In the genomic region with DNA sequence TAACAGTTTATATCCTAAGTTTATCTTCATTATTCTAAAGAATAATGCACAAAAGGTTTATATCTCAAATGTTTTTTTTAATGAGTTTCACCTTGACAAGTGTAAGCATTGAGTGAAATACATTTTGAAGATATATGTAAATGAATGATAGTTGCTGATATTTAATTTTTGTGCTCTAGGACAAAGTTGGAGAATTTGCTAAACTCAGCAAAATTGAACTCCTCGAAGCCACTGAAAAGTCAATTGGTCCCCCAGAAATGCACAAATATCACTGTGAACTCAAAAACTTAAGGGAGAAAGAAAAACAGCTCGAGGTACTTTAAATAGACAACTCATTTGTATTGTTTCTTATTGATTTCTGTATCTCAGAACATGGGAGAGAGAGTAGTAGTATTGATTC, we compare ENCODE assay signal across 24 cellular contexts. TPM values are rescaled to one million over a fixed set of nuclear protein-coding genes. Genes with fewer than 3 reads are reported as not detected.
A peak's percentile ranks its signal among the peaks of the same experiment; 100 is the strongest.
DNase-seq lines count a peak whose midpoint lies in the region; ATAC-seq, FAIRE-seq and TF ChIP-seq lines count a peak whose summit lies in the region.
"Had no signal": no experiment of that assay in that cellular context is flagged by ENCODE, and none has a peak within 500 bp of the region (broad histone marks: within the 10 kb centered on the region; RNA-seq: fewer than 3 reads in every experiment).

No MANE protein-coding gene starts in this region.

- H3K9me3 Mint-ChIP-seq in chondrocyte (ENCODE audit: low read depth) (no peaks in the 10 kb centered on the region), progenitor cell of endocrine pancreas (ENCODE audit: low read depth) (peaks cover 9% of the 10 kb centered on the region)
- H3K9me3 Mint-ChIP-seq: CD14-positive monocyte; CD4-positive, alpha-beta T cell; CD8-positive, alpha-beta memory T cell; H9 had no signal

- TF ChIP-seq EP300 in HepG2 (IDR thresholded peaks at IDR 0.05; ENCODE audit: low read depth in 2 of 2, low read length in 2 of 2) (no peak), HepG2 (CRISPR knock-in tag; IDR thresholded peaks at IDR 0.05; ENCODE audit: borderline replicate concordance) (no peak)

- H3K36me3 ChIP-seq in HepG2 (replicated peaks in 1 of 2; ENCODE audit: control insufficient read depth in 1 of 2, insufficient read depth in 2 of 2, low read length in 2 of 2): peaks cover 4 to 42% of the 10 kb centered on the region in 2 experiments
- peaks cover 0 to 38% (median 13%) of the 10 kb centered on the region in 4 donors for H3K36me3 ChIP-seq in right lobe of liver
- peaks cover 17% of the 10 kb centered on the region for H3K36me3 ChIP-seq in PC-3 (ENCODE audit: low read depth, low read length)

- H3K9me2 ChIP-seq in PC-3 (replicated peaks; ENCODE audit: low read length): no peaks in the 10 kb centered on the region

- no peak for FAIRE-seq in HepG2 (lab: Jason Lieb, UNC)
- FAIRE-seq: D721Med, GM12878, GM19239 had no signal

- H3K27me3 Mint-ChIP-seq in chondrocyte (ENCODE audit: low read depth): no peaks in the 10 kb centered on the region
- H3K27me3 Mint-ChIP-seq in progenitor cell of endocrine pancreas: no peaks in the 10 kb centered on the region
- H3K27me3 Mint-ChIP-seq: CD4-positive, alpha-beta T cell; CD8-positive, alpha-beta memory T cell had no signal

- CTCF ChIA-PET in HepG2 (lab: Yijun Ruan, JAX; ENCODE audit: low intra/inter-chr PET ratio, low total read pairs) (no interaction called here), PC-3 (lab: Charles Lee) (no interaction called here)

- no peak overlapping the region for H3K4me3 Mint-ChIP-seq in chondrocyte (ENCODE audit: unreplicated experiment)
- no peak overlapping the region for H3K4me3 Mint-ChIP-seq in progenitor cell of endocrine pancreas (ENCODE audit: low read depth)
- H3K4me3 Mint-ChIP-seq: CD14-positive monocyte; CD4-positive, alpha-beta T cell; CD8-positive, alpha-beta memory T cell; H9 had no signal

- no peak for DNase-seq in HepG2 (ENCODE audit: low spot score)
- no peak for DNase-seq in right lobe of liver
- no peak for DNase-seq in chondrocyte (ENCODE audit: low spot score)
- DNase-seq in progenitor cell of endocrine pancreas (ENCODE audit: low spot score, unreplicated experiment): no peak
- no peak for DNase-seq in PC-3
- DNase-seq: ACHN; AML-193; BE2C; CD4-positive, alpha-beta T cell; CD8-positive, alpha-beta memory T cell; DMS 273 treated with DMSO at 0.1 percent for 48 hours; DMS79; EL; GDM1; GM23248; H9 had no signal

- peak overlapping the region; percentile 18 for H3K27ac Mint-ChIP-seq in chondrocyte (ENCODE audit: unreplicated experiment)
- H3K27ac Mint-ChIP-seq in progenitor cell of endocrine pancreas: peak overlapping the region; percentile 2
- H3K27ac Mint-ChIP-seq: CD14-positive monocyte; CD4-positive, alpha-beta T cell; H9 had no signal

- TF ChIP-seq RAD21 in HepG2 (CRISPR knock-in tag; IDR thresholded peaks at IDR 0.05): no peak

- no peaks in the 10 kb centered on the region for H3K9me3 ChIP-seq in HepG2 (ENCODE audit: low read length)
- no peaks in the 10 kb centered on the region for H3K9me3 ChIP-seq in right lobe of liver
- H3K9me3 ChIP-seq in PC-3 (ENCODE audit: low read length): no peaks in the 10 kb centered on the region
- H3K9me3 ChIP-seq: BE2C; BLaER1 treated with 17β-estradiol and CSF1 and Interleukin-3, amounts not matched to agents 10 nM and 100 nM had no signal

- H3K27ac ChIP-seq in HepG2 (ENCODE audit: extremely low read length, insufficient read depth, low read length): no peak overlapping the region
- H3K27ac ChIP-seq in right lobe of liver: no peak overlapping the region
- H3K27ac ChIP-seq in PC-3 (ENCODE audit: low read length): no peak overlapping the region
- H3K27ac ChIP-seq: 22Rv1; BLaER1 treated with 17β-estradiol and CSF1 and Interleukin-3, amounts not matched to agents 10 nM and 100 nM; GM23248 had no signal

- TF ChIP-seq POLR2A in HepG2 (IDR thresholded peaks at IDR 0.05; ENCODE audit: insufficient read depth in 1 of 2, low read depth in 2 of 2, low read length in 2 of 2) (no peak), right lobe of liver (IDR thresholded peaks at IDR 0.05) (no peak)

- H3K36me3 Mint-ChIP-seq in chondrocyte (ENCODE audit: low read depth) (peaks cover 30% of the 10 kb centered on the region), progenitor cell of endocrine pancreas (ENCODE audit: insufficient read depth) (peaks cover 37% of the 10 kb centered on the region)

- in situ Hi-C loops in HepG2 (cut with HindIII; ENCODE audit: extremely low pct_ligation_motif_present, low pct_unique_long_range_greater_than_20kb): no loop called here

- H3K79me2 ChIP-seq in HepG2 (ENCODE audit: insufficient read depth, low read length) (peaks cover 14% of the 10 kb centered on the region), PC-3 (ENCODE audit: low read length) (peaks cover 23% of the 10 kb centered on the region)

- H3K27me3 ChIP-seq in HepG2 (ENCODE audit: control insufficient read depth in 1 of 2, insufficient read depth in 2 of 2, low read length in 2 of 2) (no peaks in the 10 kb centered on the region), right lobe of liver (no peaks in the 10 kb centered on the region), PC-3 (ENCODE audit: low read length) (no peaks in the 10 kb centered on the region)
- H3K27me3 ChIP-seq: BE2C; BLaER1 treated with 17β-estradiol and CSF1 and Interleukin-3, amounts not matched to agents 10 nM and 100 nM had no signal

- no peak overlapping the region for H3K9ac ChIP-seq in HepG2 (ENCODE audit: insufficient read depth, low read depth, low read length)
- no peak overlapping the region for H3K9ac ChIP-seq in PC-3 (ENCODE audit: low read length)
- H3K9ac ChIP-seq: BLaER1 treated with 17β-estradiol and CSF1 and Interleukin-3, amounts not matched to agents 10 nM and 100 nM; GM23248 had no signal

- TF ChIP-seq CTCF in HepG2 (CRISPR knock-in tag; IDR thresholded peaks at IDR 0.05) (no peak), right lobe of liver (IDR thresholded peaks at IDR 0.05) (no peak), chondrocyte (IDR thresholded peaks at IDR 0.05) (no peak), progenitor cell of endocrine pancreas (IDR thresholded peaks at IDR 0.05; ENCODE audit: unreplicated experiment) (no peak), PC-3 (conservative IDR thresholded peaks at IDR 0.05; ENCODE audit: low read depth, low read length) (no peak)

- WGBS in HepG2 (ENCODE audit: low lambda C conversion rate): 92% methylated on average over 2 of the region's 2 CpGs
- WGBS in right lobe of liver (ENCODE audit: insufficient coverage, low coverage, low lambda C conversion rate, missing lambda C conversion rate): 56% methylated on average over 2 of the region's 2 CpGs

- H2AFZ ChIP-seq in HepG2 (ENCODE audit: low read length) (no peak overlapping the region), PC-3 (ENCODE audit: low read length) (no peak overlapping the region)
- H2AFZ ChIP-seq: GM23248 had no signal

- BruUV-seq in HepG2 (replicated peaks; lab: Mats Ljungman, UMichigan): no TSS peak
- BruUV-seq in PC-3 (replicated peaks; lab: Mats Ljungman, UMichigan): no TSS peak

- no peak overlapping the region for H3K4me2 ChIP-seq in HepG2 (ENCODE audit: low read depth, low read length)
- no peak overlapping the region for H3K4me2 ChIP-seq in PC-3 (ENCODE audit: low read length)
- H3K4me2 ChIP-seq: BLaER1 treated with 17β-estradiol and CSF1 and Interleukin-3, amounts not matched to agents 10 nM and 100 nM had no signal

- POLR2A ChIA-PET in HepG2 (lab: Yijun Ruan, JAX): no interaction called here
- POLR2A ChIA-PET in PC-3 (lab: Charles Lee; ENCODE audit: unreplicated experiment): no interaction called here

- no peak overlapping the region for H3K4me3 ChIP-seq in HepG2 (replicated peaks in 1 of 3; ENCODE audit: insufficient read depth in 1 of 3, low read depth in 2 of 3, low read length in 3 of 3)
- no peak overlapping the region for H3K4me3 ChIP-seq in right lobe of liver
- no peak overlapping the region for H3K4me3 ChIP-seq in PC-3 (ENCODE audit: low read length)
- H3K4me3 ChIP-seq: BLaER1 treated with 17β-estradiol and CSF1 and Interleukin-3, amounts not matched to agents 10 nM and 100 nM; GM12878; GM23248 had no signal

- ATAC-seq in HepG2: no peak
- ATAC-seq in right lobe of liver: no peak
- no peak for ATAC-seq in HG02678 (IDR thresholded peaks at IDR 0.05; ENCODE audit: unreplicated experiment)
- ATAC-seq in PC-3: no peak
- ATAC-seq: GM12878, HCT116 had no signal

- no peaks in the 10 kb centered on the region for H3F3A ChIP-seq in PC-3 (ENCODE audit: low read length, unreplicated experiment)

- intact Hi-C loops in HepG2 (cut with micrococcal nuclease; ENCODE audit: unreplicated experiment) (no loop called here), right lobe of liver (cut with DNase I) (no loop called here), PC-3 (cut with micrococcal nuclease) (no loop called here)

- 0 out of 2 replicates have a peak, but pooled peaks cover 2% of the 10 kb centered on the region for H4K20me1 ChIP-seq in HepG2 (ENCODE audit: insufficient read depth, low read length)
- no peaks in the 10 kb centered on the region for H4K20me1 ChIP-seq in PC-3 (ENCODE audit: low read length)

- H3K4me1 ChIP-seq in HepG2 (ENCODE audit: insufficient read depth, low read length) (no peaks in the 10 kb centered on the region), right lobe of liver (no peaks in the 10 kb centered on the region), PC-3 (ENCODE audit: insufficient read depth, low read length) (no peaks in the 10 kb centered on the region)
- H3K4me1 ChIP-seq: BE2C; BLaER1 treated with 17β-estradiol and CSF1 and Interleukin-3, amounts not matched to agents 10 nM and 100 nM had no signal

- H3K4me1 Mint-ChIP-seq in chondrocyte (ENCODE audit: low read depth) (peaks cover 33% of the 10 kb centered on the region), progenitor cell of endocrine pancreas (ENCODE audit: low read depth) (peaks cover 12% of the 10 kb centered on the region)

RNA-seq across cellular contexts. Expression of a gene that starts 19.5 kb away (rescaled TPM):
- total RNA-seq in HepG2 (2016; rRNA removed; fragmentation: Illumina TruSeq; extraction: Trizol): 26.7 and 29.4 TPM in 2 replicates
- total RNA-seq in HepG2 (2016; cell fraction: cytosol; rRNA removed; fragmentation: Illumina TruSeq; extraction: Trizol; ENCODE audit: low read depth): 3.0 and 7.2 TPM in 2 replicates
- 23.0 and 30.7 TPM in 2 replicates for total RNA-seq in HepG2 (2016; cell fraction: insoluble cytoplasmic fraction; rRNA removed; fragmentation: Illumina TruSeq; extraction: Trizol)
- 5.1 and 5.8 TPM in 2 replicates for total RNA-seq in HepG2 (2016; cell fraction: membrane; rRNA removed; fragmentation: Illumina TruSeq; extraction: Trizol)
- total RNA-seq in HepG2 (2016; cell fraction: nucleus; rRNA removed; fragmentation: Illumina TruSeq; extraction: Trizol): 32.5 and 53.1 TPM in 2 replicates
- 7.2 TPM in 2 replicates for polyA plus RNA-seq in HepG2 (2011; rRNA removed)
- 3.5 and 20.3 TPM in 2 replicates for polyA plus RNA-seq in HepG2 (2011; cell fraction: cytosol; rRNA removed)
- polyA plus RNA-seq in HepG2 (2011; cell fraction: nucleus; rRNA removed): 5.7 and 30.0 TPM in 2 replicates
- 9.5 and 13.0 TPM in 2 replicates for polyA plus RNA-seq in HepG2 (2012)
- polyA plus RNA-seq in HepG2 (2016; cell fraction: cytosol; fragmentation: Illumina TruSeq; extraction: Trizol; ENCODE audit: low read depth): 0.41 and 0.53 TPM in 2 replicates
- polyA plus RNA-seq in HepG2 (2016; cell fraction: insoluble cytoplasmic fraction; fragmentation: Illumina TruSeq; extraction: Trizol; ENCODE audit: low read depth): 20.4 and 21.3 TPM in 2 replicates
- 1.4 and 1.8 TPM in 2 replicates for polyA plus RNA-seq in HepG2 (2016; cell fraction: membrane; fragmentation: Illumina TruSeq; extraction: Trizol; ENCODE audit: low read depth)
- 32.7 and 38.2 TPM in 2 replicates for polyA plus RNA-seq in HepG2 (2016; cell fraction: nucleus; fragmentation: Illumina TruSeq; extraction: Trizol; ENCODE audit: insufficient read depth, low read depth)
- 2.9 and 5.1 TPM in 2 replicates for polyA minus RNA-seq in HepG2 (2011; rRNA and poly(A)+ RNA removed; ENCODE audit: low replicate concordance)
- 8.5 and 9.0 TPM in 2 replicates for polyA minus RNA-seq in HepG2 (2011; cell fraction: cytosol; rRNA and poly(A)+ RNA removed)
- 50.0 and 64.8 TPM in 2 replicates for polyA minus RNA-seq in HepG2 (2011; cell fraction: nucleus; rRNA and poly(A)+ RNA removed)
- total RNA-seq in right lobe of liver: 10 to 100 TPM; 10.6 to 13.9 (median 13.0) TPM
- 36.4 to 59.1 TPM (median 37.7 TPM) in 3 replicates for total RNA-seq in chondrocyte
- 39.6 and 42.8 TPM in 2 replicates for total RNA-seq in progenitor cell of endocrine pancreas
- total RNA-seq in PC-3 (2014; rRNA removed): 15.1 and 22.5 TPM in 2 replicates
